25 cellular contexts compared by ENCODE assay signal in genomic region chr4:1590244-1590643, GRCh38.
"Had no signal": no experiment of that assay in that cellular context is flagged by ENCODE, and none has a peak within 500 bp of the region (broad histone marks: within the 10 kb centered on the region; RNA-seq: fewer than 3 reads in every experiment).

No MANE protein-coding gene starts in this region.

- H3K4me3 Mint-ChIP-seq: activated B cell treated with CpG ODN at 0.5 μM for 24 hours; activated CD4-positive, alpha-beta T cell treated with anti-CD3 and anti-CD28 coated beads, Interleukin-2, amount 10 ng/mL, durations not matched to agents 24 days and 14 days; activated CD8-positive, alpha-beta T cell treated with anti-CD3 and anti-CD28 coated beads, Interleukin-2, amount 10 ng/mL, durations not matched to agents 7 days and 5 days; activated naive CD8-positive, alpha-beta T cell; brain; central memory CD8-positive, alpha-beta T cell; memory B cell; natural killer cell treated with Interleukin-12 subunit alpha and Interleukin-12 subunit beta and Interleukin-15 and Interleukin-18, amount 100 ng/mL, for 72 hours had no signal

- H3K4me1 Mint-ChIP-seq: activated B cell treated with CpG ODN at 0.5 μM for 24 hours; activated CD4-positive, alpha-beta T cell treated with anti-CD3 and anti-CD28 coated beads, Interleukin-2, amount 10 ng/mL, durations not matched to agents 24 days and 14 days; brain; central memory CD8-positive, alpha-beta T cell had no signal

- H3K4me3 ChIP-seq: left ventricle myocardium inferior, SK-N-MC, skin epidermis had no signal

- H3K27ac Mint-ChIP-seq: activated B cell treated with CpG ODN at 0.5 μM for 24 hours; activated CD4-positive, alpha-beta T cell treated with anti-CD3 and anti-CD28 coated beads, Interleukin-2, amount 10 ng/mL, durations not matched to agents 24 days and 14 days; activated CD8-positive, alpha-beta T cell treated with anti-CD3 and anti-CD28 coated beads, Interleukin-2, amount 10 ng/mL, durations not matched to agents 7 days and 5 days; activated naive CD8-positive, alpha-beta T cell; brain; memory B cell; natural killer cell treated with Interleukin-12 subunit alpha and Interleukin-12 subunit beta and Interleukin-15 and Interleukin-18, amount 100 ng/mL, for 72 hours had no signal

- H3K27ac ChIP-seq: left ventricle myocardium inferior, SK-N-MC, skin epidermis had no signal

- H3K36me3 ChIP-seq: left ventricle myocardium inferior had no signal

- DNase-seq: activated B cell treated with CpG ODN at 0.5 μM for 24 hours; activated CD4-positive, alpha-beta T cell treated with anti-CD3 and anti-CD28 coated beads, Interleukin-2, amount 10 ng/mL, durations not matched to agents 24 days and 14 days; activated CD8-positive, alpha-beta memory T cell treated with anti-CD3 and anti-CD28 coated beads, Interleukin-2, amount 50 U/mL, for 4 hours; activated CD8-positive, alpha-beta T cell treated with anti-CD3 and anti-CD28 coated beads, Interleukin-2, amount 10 ng/mL, durations not matched to agents 7 days and 5 days; activated gamma-delta T cell; activated T-cell treated with anti-CD3 and anti-CD28 coated beads, Interleukin-2, amount 50 U/mL, for 48 hours; amniotic stem cell; cortex of kidney; effector memory CD4-positive, alpha-beta T cell; foreskin melanocyte; head of caudate nucleus; islet precursor cell; left ventricle myocardium inferior; posterior cingulate gyrus; stimulated activated naive CD8-positive, alpha-beta T cell treated with anti-CD3 and anti-CD28 coated beads, Interleukin-15, Interleukin-2, amounts not matched to agents 100 U/mL and 50 U/mL, for 24 hours; T-helper 1 cell; T1000; trophoblast cell had no signal
